In genomic region chrX:102651242-102651967, GRCh38 we compare ENCODE assay signal across 8 cellular contexts. TPM values are rescaled to one million over a fixed set of nuclear protein-coding genes. Genes with fewer than 3 reads are reported as not detected.
DNase-seq lines count a peak whose midpoint lies in the region; ATAC-seq, FAIRE-seq and TF ChIP-seq lines count a peak whose summit lies in the region.
"Had no signal": no experiment of that assay in that cellular context is flagged by ENCODE, and none has a peak within 500 bp of the region (broad histone marks: within the 10 kb centered on the region; RNA-seq: fewer than 3 reads in every experiment).

TSS of gene GPRASP1 (plus strand) at chrX:102651483. CDS start at chrX:102653914, 2,431 bp downstream.

- TF ChIP-seq CTCF in SK-N-SH (IDR thresholded peaks at IDR 0.05): no peak
- TF ChIP-seq CTCF in psoas muscle (IDR thresholded peaks at IDR 0.05): no peak
- TF ChIP-seq CTCF in D721Med (IDR thresholded peaks at IDR 0.05; ENCODE audit: insufficient read depth, missing control alignments): no peak

- H3K4me3 ChIP-seq in GM23248 (peak within 1 kb of the TSS; percentile 77), SK-N-SH (ENCODE audit: low read depth in 2 of 2, low read length in 1 of 2) (peak within 1 kb of the TSS; percentile 55 to 61), right cardiac atrium (ENCODE audit: low read length) (peak within 1 kb of the TSS; percentile 66), psoas muscle (peak within 1 kb of the TSS; percentile 70)

- H3K9ac ChIP-seq in GM23248: peak within 1 kb of the TSS; percentile 71
- peak within 1 kb of the TSS; percentile 56 for H3K9ac ChIP-seq in SK-N-SH

- no peak for TF ChIP-seq RAD21 in SK-N-SH (IDR thresholded peaks at IDR 0.05; ENCODE audit: low read length)

- POLR2A ChIA-PET in SK-N-SH (lab: Yijun Ruan, JAX): interaction anchor here (0.7 kb wide), 1 partner anchor 94 kb away, joined by 3 read pairs; no protein-coding TSS in a partner anchor

- no peaks in the 10 kb centered on the region for H3F3A ChIP-seq in GM23248 (ENCODE audit: insufficient read depth)
- no peaks in the 10 kb centered on the region for H3F3A ChIP-seq in SK-N-SH (replicated peaks; ENCODE audit: insufficient read depth)

- H3K4me2 ChIP-seq in GM23248 (ENCODE audit: unreplicated experiment) (peak within 1 kb of the TSS; percentile 61), SK-N-SH (peak within 1 kb of the TSS; percentile 78)

- WGBS in GM23248 (ENCODE audit: low coverage in 1 of 2, low lambda C conversion rate in 2 of 2, missing lambda C conversion rate in 2 of 2), 2 experiments: 2% methylated on average over 13 to 19 of the region's 58 CpGs
- 6% methylated on average over 7 of the region's 58 CpGs for WGBS in SK-N-SH (ENCODE audit: low lambda C conversion rate)
- under 1% methylated on average over 57 of the region's 58 CpGs for WGBS in right cardiac atrium
- 0 to 35% (median 1%) methylated on average over 29 to 58 of the region's 58 CpGs for WGBS in psoas muscle, 3 donors

- H3K79me2 ChIP-seq in GM23248 (ENCODE audit: insufficient read depth): no peaks in the 10 kb centered on the region
- H3K79me2 ChIP-seq in SK-N-SH (ENCODE audit: insufficient read depth): no peaks in the 10 kb centered on the region

- CTCF ChIA-PET in SK-N-SH (lab: Yijun Ruan, JAX): no interaction called here

- ATAC-seq in right cardiac atrium (peak; percentile 87 to 89), psoas muscle (peak; percentile 69 to 87 (median 80))

- H3K27ac ChIP-seq in GM23248 (no peak within 1 kb of the TSS), SK-N-SH (ENCODE audit: low read depth in 2 of 2, low read length in 1 of 2) (peak within 1 kb of the TSS in 1 of 2 experiments; percentile 60; a peak in 1 of 4 replicates), right cardiac atrium (ENCODE audit: low read length) (peak within 1 kb of the TSS; percentile 29), psoas muscle (no peak within 1 kb of the TSS)
- H3K27ac ChIP-seq: VCaP had no signal

- no peaks in the 10 kb centered on the region for H3K4me1 ChIP-seq in GM23248 (ENCODE audit: insufficient read depth)
- peaks cover 0 to 2% of the 10 kb centered on the region in 2 experiments; a peak in 1 of 4 replicates for H3K4me1 ChIP-seq in SK-N-SH (ENCODE audit: control insufficient read depth in 1 of 2, insufficient read depth in 2 of 2, low read depth in 1 of 2, low read length in 1 of 2)
- H3K4me1 ChIP-seq in right cardiac atrium (ENCODE audit: control insufficient read depth, insufficient read depth, low read length): peaks cover 2% of the 10 kb centered on the region
- no peaks in the 10 kb centered on the region for H3K4me1 ChIP-seq in psoas muscle

- DNase-seq in GM23248 (peak; percentile 59), SK-N-SH (peak; percentile 72), amygdala (lab: John Stamatoyannopoulos, UW) (peak in 52 of 56 donors; percentile 3 to 69 (median 37)), right cardiac atrium (peak; percentile 67 to 89 (median 88)), psoas muscle (peak; percentile 63 to 76), D721Med (ENCODE audit: insufficient read length, low spot score) (no peak), NOMO-1 treated with DMSO at 0.1 percent for 48 hours (lab: John Stamatoyannopoulos, UW; ENCODE audit: unreplicated experiment) (no peak)

- H2AFZ ChIP-seq in GM23248 (peak within 1 kb of the TSS; percentile 77), SK-N-SH (ENCODE audit: low read depth) (peak within 1 kb of the TSS; percentile 51; the same call in 1 of the 2 replicates)

- H3K36me3 ChIP-seq in GM23248 (ENCODE audit: low read depth) (no peaks in the 10 kb centered on the region), SK-N-SH (replicated peaks in 1 of 2; ENCODE audit: control insufficient read depth in 1 of 2, insufficient read depth in 2 of 2, low read length in 1 of 2) (no peaks in the 10 kb centered on the region), psoas muscle (ENCODE audit: insufficient read depth in 1 of 2, low read depth in 1 of 2) (no peaks in the 10 kb centered on the region)

- in situ Hi-C loops in GM23248 (cut with MboI): no loop called here

- no peak for FAIRE-seq in D721Med (lab: Jason Lieb, UNC)

- H3K9me2 ChIP-seq in GM23248 (ENCODE audit: insufficient read depth): no peaks in the 10 kb centered on the region
- no peaks in the 10 kb centered on the region for H3K9me2 ChIP-seq in SK-N-SH

- H3K9me3 ChIP-seq in GM23248 (ENCODE audit: low read depth) (no peaks in the 10 kb centered on the region), SK-N-SH (no peaks in the 10 kb centered on the region), right cardiac atrium (ENCODE audit: control insufficient read depth, low read length) (no peaks in the 10 kb centered on the region), psoas muscle (no peaks in the 10 kb centered on the region)

- H4K20me1 ChIP-seq in GM23248 (ENCODE audit: insufficient read depth) (no peaks in the 10 kb centered on the region), SK-N-SH (ENCODE audit: insufficient read depth) (no peaks in the 10 kb centered on the region)

- intact Hi-C loops in right cardiac atrium (cut with DNase I): no loop called here
- intact Hi-C loops in psoas muscle (cut with DNase I): no loop called here

- no peak for TF ChIP-seq EP300 in SK-N-SH (IDR thresholded peaks at IDR 0.05; ENCODE audit: borderline replicate concordance in 1 of 2, low read depth in 1 of 2, low read length in 1 of 2)

- H3K27me3 ChIP-seq in GM23248 (replicated peaks; ENCODE audit: insufficient read depth) (no peaks in the 10 kb centered on the region), SK-N-SH (ENCODE audit: insufficient read depth) (no peaks in the 10 kb centered on the region; the same call in 1 of the 2 replicates), right cardiac atrium (ENCODE audit: control insufficient read depth, insufficient read depth) (no peaks in the 10 kb centered on the region), psoas muscle (ENCODE audit: insufficient read depth in 3 of 3, low read length in 2 of 3) (peaks cover 0 to 14% (median 0%) of the 10 kb centered on the region in 3 donors)

TF ChIP-seq in SK-N-SH, 30 proteins besides CTCF, POLR2A, EP300 and RAD21:
- TF ChIP-seq GATA2 (CRISPR knock-in tag; IDR thresholded peaks at IDR 0.05) (no peak), NFIC (IDR thresholded peaks at IDR 0.05; ENCODE audit: borderline replicate concordance) (no peak), MXI1 (IDR thresholded peaks at IDR 0.05; ENCODE audit: low read depth, low read length) (0 out of 2 replicates have a peak, but pooled peaks have one; percentile 53), SIN3A (IDR thresholded peaks at IDR 0.05; ENCODE audit: borderline replicate concordance, low read depth, low read length) (no peak), NRF1 (IDR thresholded peaks at IDR 0.05; ENCODE audit: low read depth, low read length) (peak; percentile 31; the same call in 1 of the 2 replicates), CHD2 (IDR thresholded peaks at IDR 0.05; ENCODE audit: low read length, partially characterized antibody) (peak; percentile 57), USF2 (IDR thresholded peaks at IDR 0.05; ENCODE audit: borderline replicate concordance, low read depth, low read length) (no peak), MAX (IDR thresholded peaks at IDR 0.05; ENCODE audit: low read depth) (peak; percentile 40; the same call in 1 of the 2 replicates)
TF ChIP-seq in SK-N-SH: peak in this region for 4.

RNA-seq across cellular contexts. Expression of gene GPRASP1, which starts in this region (rescaled TPM):
- 0.38 and 0.54 TPM in 2 replicates for total RNA-seq in GM23248 (2014; rRNA removed; shearing (Covaris generic))
- 0.45 and 0.57 TPM in 2 replicates for polyA plus RNA-seq in GM23248 (2016; fragmentation: Nextera tagmentation; extraction: Ambion mirVana)
- 2.7 and 3.2 TPM in 2 replicates for polyA plus RNA-seq in SK-N-SH (2012; rRNA removed)
- polyA plus RNA-seq in SK-N-SH (2012; cell fraction: cytosol; rRNA removed): 2.6 and 2.8 TPM in 2 replicates
- 5.7 and 11.0 TPM in 2 replicates for polyA plus RNA-seq in SK-N-SH (2012; cell fraction: nucleus; rRNA removed)
- total RNA-seq in right cardiac atrium: 10 to 100 TPM; 18.0 to 29.8 (median 21.5) TPM
- 9.9 TPM for polyA plus RNA-seq in right cardiac atrium
- total RNA-seq in psoas muscle: 1 to 10 TPM; 1.2 to 7.2 (median 2.5) TPM
- under 1 TPM; 0.43 to 0.89 (median 0.84) TPM for polyA plus RNA-seq in psoas muscle

Comparison
In these comparisons a context has a peak if more than half of its experiments do, and no peak if none do; other contexts are left out.
1. Peak in DNase-seq, H3K4me3 ChIP-seq, H3K9ac ChIP-seq and H3K4me2 ChIP-seq in GM23248; RNA of the gene not detected or under 1 TPM.
2. DNase-seq: peak in SK-N-SH (single experiment), amygdala (52 of 56), right cardiac atrium (3 of 3) and psoas muscle (2 of 2); none in D721Med (single experiment) and NOMO-1 treated with DMSO at 0.1 percent for 48 hours (single experiment).
3. Peak in every context shown above with its lines, with median percentiles within 50 percentile points of each other: H3K4me3 ChIP-seq.